1 cellular context compared by ENCODE assay signal in genomic region chr6:32195652-32195901, GRCh38.
A peak's percentile ranks its signal among the peaks of the same experiment; 100 is the strongest.
TF ChIP-seq lines count a peak whose summit lies in the region.

No MANE protein-coding gene starts in this region.

TF ChIP-seq in K562, 482 proteins besides CTCF, POLR2A, EP300 and RAD21 (continued from another document and continues in another):
- peak; percentile 56 for TF ChIP-seq CHD7 (IDR thresholded peaks at IDR 0.05; ENCODE audit: low read depth, low read length)
- TF ChIP-seq EGR1 (conservative IDR thresholded peaks at IDR 0.05), result peak; percentile 99
- TF ChIP-seq SMC3 (conservative IDR thresholded peaks at IDR 0.05; ENCODE audit: insufficient read depth, low read depth, low read length), result peak; percentile 43; the same call in 1 of the 2 replicates
- TF ChIP-seq TGIF2 (CRISPR knock-in tag; IDR thresholded peaks at IDR 0.05), result no peak
- no peak for TF ChIP-seq TFAM (CRISPR knock-in tag; conservative IDR thresholded peaks at IDR 0.05)
- TF ChIP-seq NRF1 (conservative IDR thresholded peaks at IDR 0.05 in 1 of 2, IDR thresholded peaks at IDR 0.05 in 1 of 2), result peak; percentile 100
- peak; percentile 54; the same call in 1 of the 2 replicates for TF ChIP-seq CTBP1 (IDR thresholded peaks at IDR 0.05; ENCODE audit: borderline replicate concordance)
- no peak for TF ChIP-seq ETS1 (conservative IDR thresholded peaks at IDR 0.05; ENCODE audit: control insufficient read depth, low read depth, low read length)
- peak; percentile 99 for TF ChIP-seq HMGN3 (IDR thresholded peaks at IDR 0.05; ENCODE audit: borderline replicate concordance, extremely low read depth, insufficient read length, low read depth, low read length)
- no peak for TF ChIP-seq ARID1B (IDR thresholded peaks at IDR 0.05)
- peak; percentile 31 for TF ChIP-seq PRDM10 (IDR thresholded peaks at IDR 0.05; ENCODE audit: partially characterized antibody)
- TF ChIP-seq MAZ (CRISPR knock-in tag; conservative IDR thresholded peaks at IDR 0.05 in 1 of 2, IDR thresholded peaks at IDR 0.05 in 1 of 2), result peak in 1 of 2 experiments; percentile 98; a peak in 2 of 4 replicates
- TF ChIP-seq YY1 (IDR thresholded peaks at IDR 0.05; ENCODE audit: borderline replicate concordance in 1 of 3, control insufficient read depth in 1 of 3, extremely low read depth in 1 of 3, insufficient read depth in 3 of 3, insufficient read length in 1 of 3, insufficient replicate concordance in 2 of 3, low read depth in 1 of 3, low read length in 2 of 3), result peak in 1 of 3 experiments; percentile 47
- TF ChIP-seq ZNF311 (CRISPR knock-in tag; IDR thresholded peaks at IDR 0.05), result no peak
- no peak for TF ChIP-seq IFI16 (CRISPR knock-in tag; IDR thresholded peaks at IDR 0.05)
- TF ChIP-seq STAT5B (CRISPR knock-in tag; IDR thresholded peaks at IDR 0.05), result no peak
- TF ChIP-seq RCOR1 (IDR thresholded peaks at IDR 0.05; ENCODE audit: borderline replicate concordance in 1 of 2, low read depth in 2 of 2, low read length in 2 of 2), result peak in 1 of 2 experiments; percentile 28; a peak in 1 of 4 replicates
- TF ChIP-seq ZNF780A (CRISPR knock-in tag; IDR thresholded peaks at IDR 0.05), result no peak
- 0 out of 2 replicates have a peak, but pooled peaks have one; percentile 75 for TF ChIP-seq CHD2 (IDR thresholded peaks at IDR 0.05; ENCODE audit: low read depth, low read length)
- no peak; a peak in 1 of 4 replicates for TF ChIP-seq SIN3A (IDR thresholded peaks at IDR 0.05; ENCODE audit: borderline replicate concordance in 2 of 2, control insufficient read depth in 1 of 2, low read depth in 2 of 2, low read length in 2 of 2)
- TF ChIP-seq PTTG1 (tag; IDR thresholded peaks at IDR 0.05; ENCODE audit: low read depth), result no peak
- TF ChIP-seq HINFP (tag; conservative IDR thresholded peaks at IDR 0.05; ENCODE audit: low read depth), result peak; percentile 89
- TF ChIP-seq CC2D1A (IDR thresholded peaks at IDR 0.05), result no peak
- no peak for TF ChIP-seq ZFPM2 (CRISPR knock-in tag; IDR thresholded peaks at IDR 0.05)
- TF ChIP-seq SETDB1 (IDR thresholded peaks at IDR 0.05; ENCODE audit: low read length), result peak; percentile 99
- no peak for TF ChIP-seq RERE (CRISPR knock-in tag; IDR thresholded peaks at IDR 0.05; ENCODE audit: borderline replicate concordance)
- TF ChIP-seq HDAC2 (IDR thresholded peaks at IDR 0.05), result no peak
- TF ChIP-seq SUPT5H (IDR thresholded peaks at IDR 0.05), result no peak
- no peak for TF ChIP-seq PCBP2 (IDR thresholded peaks at IDR 0.05; ENCODE audit: low read depth, low read length, poor library complexity, severe bottlenecking)
- no peak for TF ChIP-seq ZNF699 (CRISPR knock-in tag; IDR thresholded peaks at IDR 0.05; ENCODE audit: insufficient replicate concordance)
- TF ChIP-seq ATF7 (IDR thresholded peaks at IDR 0.05), result peak; percentile 84
- peak; percentile 18; the same call in 1 of the 2 replicates for TF ChIP-seq ZNF384 (IDR thresholded peaks at IDR 0.05; ENCODE audit: low read depth, low read length)
- peak; percentile 94; the same call in 1 of the 2 replicates for TF ChIP-seq RBM34 (IDR thresholded peaks at IDR 0.05; ENCODE audit: borderline replicate concordance, insufficient read depth, low read length)
- 0 out of 2 replicates have a peak, but pooled peaks have one; percentile 51 for TF ChIP-seq RNF2 (IDR thresholded peaks at IDR 0.05)
- TF ChIP-seq GABPB1 (CRISPR knock-in tag; IDR thresholded peaks at IDR 0.05), result peak; percentile 85; the same call in 1 of the 2 replicates
